7 cellular contexts compared by ENCODE assay signal in the genomic region with DNA sequence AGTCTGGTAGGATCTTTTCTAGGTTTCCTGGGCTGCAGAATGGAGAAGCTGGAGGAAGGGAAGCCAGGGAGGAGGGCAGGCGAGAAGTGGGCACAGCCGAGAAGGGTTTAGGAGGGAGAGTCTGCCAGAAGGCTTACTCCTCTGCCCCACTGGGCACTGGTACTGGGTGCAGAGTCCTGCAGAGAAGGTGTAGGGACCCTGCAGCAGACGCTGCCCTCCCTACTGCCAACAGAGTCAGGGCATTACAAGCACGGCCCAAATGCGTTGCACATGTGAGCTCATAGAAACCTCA. TPM values are rescaled to one million over a fixed set of nuclear protein-coding genes. Genes with fewer than 3 reads are reported as not detected.
DNase-seq lines count a peak whose midpoint lies in the region; ATAC-seq and TF ChIP-seq lines count a peak whose summit lies in the region.

No MANE protein-coding gene starts in this region.

- H3K9me3 ChIP-seq in hepatocyte (ENCODE audit: low read depth): no peaks in the 10 kb centered on the region
- H3K9me3 ChIP-seq in spleen: no peaks in the 10 kb centered on the region

- no peaks in the 10 kb centered on the region for H3K9me2 ChIP-seq in hepatocyte (replicated peaks; ENCODE audit: insufficient read depth)

- H3K4me3 ChIP-seq in WI38 (ENCODE audit: low read depth, low read length): peak overlapping the region; percentile 88
- peak overlapping the region; percentile 9 for H3K4me3 ChIP-seq in hepatocyte
- peak overlapping the region; percentile 82 to 100 (median 92) for H3K4me3 ChIP-seq in spleen

- no peaks in the 10 kb centered on the region for H4K20me1 ChIP-seq in hepatocyte (ENCODE audit: insufficient read depth, poor library complexity, severe bottlenecking)

- no peak for TF ChIP-seq CTCF in WI38 (IDR thresholded peaks at IDR 0.05; ENCODE audit: low read depth, low read length)
- TF ChIP-seq CTCF in hepatocyte (IDR thresholded peaks at IDR 0.05; ENCODE audit: poor library complexity): no peak
- no peak for TF ChIP-seq CTCF in spleen (IDR thresholded peaks at IDR 0.05 in 8 of 11, conservative IDR thresholded peaks at IDR 0.05 in 3 of 11)

- H3K79me2 ChIP-seq in hepatocyte: peaks cover 27% of the 10 kb centered on the region

- H2AFZ ChIP-seq in hepatocyte: peak overlapping the region; percentile 71

- CTCF ChIA-PET in HEK293T (lab: Yijun Ruan, JAX): no interaction called here

- peak overlapping the region; percentile 72 for H3K4me2 ChIP-seq in hepatocyte

- TF ChIP-seq POLR2A in spleen (IDR thresholded peaks at IDR 0.05): no peak

- H3K36me3 ChIP-seq in hepatocyte (replicated peaks; ENCODE audit: insufficient read depth, low read depth) (no peaks in the 10 kb centered on the region), spleen (no peaks in the 10 kb centered on the region)

- H3K27me3 ChIP-seq in hepatocyte (no peaks in the 10 kb centered on the region), spleen (replicated peaks in 1 of 7) (peaks cover 0 to 7% (median 0%) of the 10 kb centered on the region in 7 donors)

- no peak overlapping the region for H3K27ac ChIP-seq in hepatocyte
- H3K27ac ChIP-seq in spleen: peak overlapping the region in 4 of 8 donors; percentile 51 to 77 (median 70)

- ATAC-seq in HG02588 (IDR thresholded peaks at IDR 0.05; ENCODE audit: unreplicated experiment): no peak

- intact Hi-C loops in spleen (cut with DNase I; ENCODE audit: low total_unique reads): no loop called here

- WGBS in hepatocyte (ENCODE audit: low lambda C conversion rate, missing lambda C conversion rate): 88% methylated on average over 5 of the region's 5 CpGs
- WGBS in spleen, 5 donors: 68 to 79% (median 73%) methylated on average over 5 of the region's 5 CpGs

- H3K4me1 ChIP-seq in hepatocyte (ENCODE audit: insufficient read depth): peaks cover 9% of the 10 kb centered on the region
- peaks cover 14 to 36% (median 24%) of the 10 kb centered on the region in 6 donors for H3K4me1 ChIP-seq in spleen

- DNase-seq in HEK293T (ENCODE audit: extremely low spot score) (peak; percentile 11), hepatocyte (ENCODE audit: low spot score) (no peak), spleen (no peak), NCI-H524 (lab: John Stamatoyannopoulos, UW) (no peak)
- DNase-seq in effector CD4-positive, alpha-beta T cell: no peak

- POLR2A ChIA-PET in HEK293T (lab: Yijun Ruan, JAX): interaction anchor here (0.9 to 1.7 kb wide), 4 partner anchors 8 to 92 kb away, joined by 3 to 9 read pairs (median 4); no protein-coding TSS in a partner anchor

TF ChIP-seq in HEK293T, 16 proteins besides CTCF, POLR2A, EP300 and RAD21:
- no peak for TF ChIP-seq FOXK2 (IDR thresholded peaks at IDR 0.05)
- no peak for TF ChIP-seq CTBP1 (IDR thresholded peaks at IDR 0.05; ENCODE audit: borderline replicate concordance)
- no peak for TF ChIP-seq ARNT (IDR thresholded peaks at IDR 0.05)
- TF ChIP-seq LEF1 (IDR thresholded peaks at IDR 0.05; ENCODE audit: borderline replicate concordance): no peak
- TF ChIP-seq ELF4 (IDR thresholded peaks at IDR 0.05): no peak
- TF ChIP-seq SUZ12 (IDR thresholded peaks at IDR 0.05): no peak
- TF ChIP-seq FOXM1 (IDR thresholded peaks at IDR 0.05; ENCODE audit: borderline replicate concordance): no peak
- TF ChIP-seq NFRKB (IDR thresholded peaks at IDR 0.05): no peak
- TF ChIP-seq PKNOX1 (IDR thresholded peaks at IDR 0.05): no peak
- no peak for TF ChIP-seq BHLHE40 (IDR thresholded peaks at IDR 0.05; ENCODE audit: borderline replicate concordance)
- TF ChIP-seq HDGF (IDR thresholded peaks at IDR 0.05; ENCODE audit: borderline replicate concordance): no peak
- TF ChIP-seq FOXA1 (IDR thresholded peaks at IDR 0.05): no peak
- TF ChIP-seq L3MBTL2 (conservative IDR thresholded peaks at IDR 0.05): no peak
- TF ChIP-seq TARDBP (IDR thresholded peaks at IDR 0.05): no peak
- no peak for TF ChIP-seq ZNF384 (IDR thresholded peaks at IDR 0.05)
- TF ChIP-seq SP1 (IDR thresholded peaks at IDR 0.05): no peak

RNA-seq across cellular contexts. Expression of gene PEPD, which starts 0.7 kb away (rescaled TPM):
- total RNA-seq in hepatocyte (141 and 168 TPM in 2 replicates), spleen (10 to 100 TPM; 54.8 to 98.3 (median 70.7) TPM)
- polyA plus RNA-seq in hepatocyte (168 and 175 TPM in 2 replicates), spleen (10 to 100 TPM; 38.4 to 72.2 (median 62.0) TPM)

Comparison
In these comparisons a context has a peak if more than half of its experiments do, and no peak if none do; other contexts are left out.
1. H3K4me3 ChIP-seq: peak in every context shown above with its lines; median percentile 92 in spleen; 88 in WI38; 9 in hepatocyte.